In genomic region chr16:53827741-53828140, GRCh38 we compare ENCODE assay signal across 28 cellular contexts.
DNase-seq lines count a peak whose midpoint lies in the region; TF ChIP-seq lines count a peak whose summit lies in the region.
"Had no signal": no experiment of that assay in that cellular context is flagged by ENCODE, and none has a peak within 500 bp of the region (broad histone marks: within the 10 kb centered on the region; RNA-seq: fewer than 3 reads in every experiment).

No MANE protein-coding gene starts in this region.

- H3K4me3 ChIP-seq in breast epithelium (no peak overlapping the region), ectodermal cell (ENCODE audit: insufficient read depth, low read depth, low read length) (no peak overlapping the region), mesodermal cell (ENCODE audit: extremely low read depth, insufficient read depth, low read length, poor library complexity, severe bottlenecking) (no peak overlapping the region), suprapubic skin (no peak overlapping the region), ovary (no peak overlapping the region)
- H3K4me3 ChIP-seq: skin epidermis had no signal

- H3K4me1 Mint-ChIP-seq in MCF 10A (ENCODE audit: insufficient read depth, unreplicated experiment) = peaks cover 8% of the 10 kb centered on the region

- intact Hi-C loops in breast epithelium (cut with DNase I; ENCODE audit: low total_unique reads) (loop anchor here (5.0 kb wide), 1 partner anchor 775 kb away; the partner anchor contains the start of genes CHD9 and CHD9NB), MCF 10A (cut with micrococcal nuclease) (no loop called here), ovary (cut with DNase I) (no loop called here)

- H3K27ac Mint-ChIP-seq in MCF 10A (ENCODE audit: low read depth, unreplicated experiment) = no peak overlapping the region
- H3K27ac Mint-ChIP-seq: activated naive CD4-positive, alpha-beta T cell treated with anti-CD3 and anti-CD28 coated beads, Interleukin-2, amount 50 U/mL, for 72 hours; naive B cell had no signal

- TF ChIP-seq POLR2A in breast epithelium (IDR thresholded peaks at IDR 0.05) (no peak), suprapubic skin (IDR thresholded peaks at IDR 0.05) (no peak), ovary (IDR thresholded peaks at IDR 0.05) (no peak)

- H3K27ac ChIP-seq in breast epithelium (peak overlapping the region; percentile 33 to 78), ectodermal cell (ENCODE audit: insufficient read depth, low read depth, low read length, poor library complexity, severe bottlenecking) (peak overlapping the region; percentile 79), mesodermal cell (ENCODE audit: low read depth, low read length, severe bottlenecking) (peak overlapping the region; percentile 39), suprapubic skin (peak overlapping the region; percentile 71), ovary (no peak overlapping the region)
- H3K27ac ChIP-seq: brain microvascular endothelial cell, C4-2B, HL-60, VCaP had no signal

- no peak for TF ChIP-seq CTCF in breast epithelium (IDR thresholded peaks at IDR 0.05)
- TF ChIP-seq CTCF in MCF 10A (IDR thresholded peaks at IDR 0.05; ENCODE audit: unreplicated experiment) = no peak
- TF ChIP-seq CTCF in suprapubic skin (IDR thresholded peaks at IDR 0.05) = no peak
- no peak for TF ChIP-seq CTCF in ovary (IDR thresholded peaks at IDR 0.05)

- 37 to 50% methylated on average over 4 of the region's 5 CpGs for WGBS in ectodermal cell, 2 experiments
- 90% methylated on average over 3 of the region's 5 CpGs; no CpG with 5 or more reads in 1 of the 2 experiments for WGBS in mesodermal cell (ENCODE audit: insufficient coverage in 2 of 2), 2 experiments
- WGBS in suprapubic skin = 52% methylated on average over 5 of the region's 5 CpGs
- 79 to 86% (median 83%) methylated on average over 5 of the region's 5 CpGs for WGBS in ovary, 3 donors

- CTCF ChIA-PET in MCF 10A (lab: Yijun Ruan, JAX) = no interaction called here

- POLR2A ChIA-PET in MCF 10A (lab: Yijun Ruan, JAX) = interaction anchor here (1.2 kb wide), 1 partner anchor 50 kb away, joined by 3 read pairs; no protein-coding TSS in a partner anchor

- H3K36me3 Mint-ChIP-seq in MCF 10A (ENCODE audit: insufficient read depth, unreplicated experiment) = peaks cover 6% of the 10 kb centered on the region

- in situ Hi-C loops in G401 (cut with HindIII; ENCODE audit: low sequenced_read_pairs) = no loop called here

- no peaks in the 10 kb centered on the region for H3K27me3 Mint-ChIP-seq in MCF 10A (ENCODE audit: insufficient read depth, unreplicated experiment)
- H3K27me3 Mint-ChIP-seq: naive B cell had no signal

- no TSS peak for BruUV-seq in MCF 10A (replicated peaks; lab: Mats Ljungman, UMichigan)

- TF ChIP-seq EP300 in suprapubic skin (IDR thresholded peaks at IDR 0.05) (no peak), ovary (IDR thresholded peaks at IDR 0.05) (no peak)

- H3K9me3 ChIP-seq in breast epithelium (no peaks in the 10 kb centered on the region), ectodermal cell (ENCODE audit: control insufficient read depth, low read length) (peaks cover 3% of the 10 kb centered on the region), mesodermal cell (ENCODE audit: control insufficient read depth, low read length) (no peaks in the 10 kb centered on the region), suprapubic skin (no peaks in the 10 kb centered on the region), ovary (no peaks in the 10 kb centered on the region)
- H3K9me3 ChIP-seq: Caco-2 had no signal

- H3K36me3 ChIP-seq in breast epithelium = no peaks in the 10 kb centered on the region
- peaks cover 4% of the 10 kb centered on the region for H3K36me3 ChIP-seq in ectodermal cell (ENCODE audit: control insufficient read depth, insufficient read depth, low read length)
- peaks cover 10% of the 10 kb centered on the region for H3K36me3 ChIP-seq in mesodermal cell (ENCODE audit: control insufficient read depth, insufficient read depth, low read length)
- H3K36me3 ChIP-seq in suprapubic skin = peaks cover 3% of the 10 kb centered on the region
- H3K36me3 ChIP-seq in ovary = no peaks in the 10 kb centered on the region
- H3K36me3 ChIP-seq: brain microvascular endothelial cell had no signal

- H3K27me3 ChIP-seq in breast epithelium = no peaks in the 10 kb centered on the region
- H3K27me3 ChIP-seq in ectodermal cell (ENCODE audit: control insufficient read depth, insufficient read depth, low read length, poor library complexity, severe bottlenecking) = no peaks in the 10 kb centered on the region
- H3K27me3 ChIP-seq in suprapubic skin = no peaks in the 10 kb centered on the region
- H3K27me3 ChIP-seq in ovary = no peaks in the 10 kb centered on the region
- H3K27me3 ChIP-seq: brain microvascular endothelial cell had no signal

- no peak for DNase-seq in breast epithelium (ENCODE audit: low spot score in 2 of 2)
- DNase-seq in MCF 10A (ENCODE audit: unreplicated experiment) = no peak
- no peak for DNase-seq in suprapubic skin (ENCODE audit: low spot score in 2 of 2)
- DNase-seq in activated effector memory CD4-positive, alpha-beta T cell treated with anti-CD3 and anti-CD28 coated beads, Interleukin-2, amount 50 U/mL, for 16 hours = no peak
- DNase-seq in ovary = no peak
- DNase-seq in G401 (ENCODE audit: low spot score) = no peak
- DNase-seq: activated CD4-positive, alpha-beta T cell treated with anti-CD3 and anti-CD28 coated beads for 48 hours; activated CD8-positive, alpha-beta memory T cell treated with anti-CD3 and anti-CD28 coated beads for 24 hours; activated T-cell treated with anti-CD3 and anti-CD28 coated beads for 4 hours; brain microvascular endothelial cell; Caco-2; GOT3; naive B cell; NCI-H1417; NCI-H2029 treated with DMSO at 0.1 percent for 48 hours; NCI-H345; nucleus accumbens; SHP77 treated with DMSO at 0.1 percent for 48 hours; stimulated activated naive CD4-positive, alpha-beta T cell; SW 1271; T-helper 9 cell had no signal

- H3K4me3 Mint-ChIP-seq in MCF 10A (ENCODE audit: unreplicated experiment) = no peak overlapping the region
- H3K4me3 Mint-ChIP-seq: naive B cell had no signal

- H3K4me1 ChIP-seq in breast epithelium = peaks cover 0 to 10% of the 10 kb centered on the region in 2 donors
- peaks cover 6% of the 10 kb centered on the region for H3K4me1 ChIP-seq in ectodermal cell (ENCODE audit: control insufficient read depth, insufficient read depth, low read length)
- H3K4me1 ChIP-seq in mesodermal cell (ENCODE audit: control insufficient read depth, insufficient read depth, low read length, poor library complexity, severe bottlenecking) = peaks cover 7% of the 10 kb centered on the region
- H3K4me1 ChIP-seq in suprapubic skin = peaks cover 52% of the 10 kb centered on the region
- H3K4me1 ChIP-seq in ovary (ENCODE audit: insufficient read depth) = peaks cover 2% of the 10 kb centered on the region

- peaks cover 8% of the 10 kb centered on the region for H3K9me3 Mint-ChIP-seq in MCF 10A (ENCODE audit: unreplicated experiment)
- H3K9me3 Mint-ChIP-seq: activated naive CD4-positive, alpha-beta T cell treated with anti-CD3 and anti-CD28 coated beads, Interleukin-2, amount 50 U/mL, for 72 hours had no signal

Comparison
In these comparisons a context has a peak if more than half of its experiments do, and no peak if none do; other contexts are left out.
1. H3K27ac ChIP-seq: peak in breast epithelium (2 of 2), ectodermal cell (single experiment), mesodermal cell (single experiment) and suprapubic skin (single experiment); none in ovary (0 of 2).